ENCODE assay signal across 10 cellular contexts in genomic region chr4:147794787-147795413, GRCh38.
A peak's percentile ranks its signal among the peaks of the same experiment; 100 is the strongest.
DNase-seq lines count a peak whose midpoint lies in the region; ATAC-seq, FAIRE-seq and TF ChIP-seq lines count a peak whose summit lies in the region.
"Had no signal": no experiment of that assay in that cellular context is flagged by ENCODE, and none has a peak within 500 bp of the region (broad histone marks: within the 10 kb centered on the region; RNA-seq: fewer than 3 reads in every experiment).

No MANE protein-coding gene starts in this region.

- FAIRE-seq in H54 (lab: Jason Lieb, UNC) = no peak
- FAIRE-seq: colon, K562 had no signal

- no peaks in the 10 kb centered on the region for H3K79me1 ChIP-seq in trophoblast cell (ENCODE audit: low read length)

- H2BK5ac ChIP-seq in trophoblast cell (ENCODE audit: low read depth, low read length, poor library complexity) = no peak overlapping the region

- H4K91ac ChIP-seq in trophoblast cell (ENCODE audit: low read depth, low read length) = no peak overlapping the region

- TF ChIP-seq POLR2A in H54 (IDR thresholded peaks at IDR 0.05; ENCODE audit: low read depth, low read length) = no peak

- H3K79me2 ChIP-seq in trophoblast cell (ENCODE audit: control insufficient read depth, insufficient read depth, low read length, poor library complexity) = peaks cover 2% of the 10 kb centered on the region

- H3K9ac ChIP-seq in trophoblast cell (ENCODE audit: low read length) = no peak overlapping the region

- DNase-seq in trophoblast cell (no peak), cerebellum (ENCODE audit: low spot score) (no peak), NCI-H2196 (lab: John Stamatoyannopoulos, UW; ENCODE audit: unreplicated experiment) (no peak), H54 (ENCODE audit: insufficient read length, low spot score) (no peak)

- no peaks in the 10 kb centered on the region for H3K36me3 ChIP-seq in trophoblast cell (ENCODE audit: control insufficient read depth in 1 of 2, insufficient read depth in 2 of 2, low read length in 2 of 2)

- no peak overlapping the region for H3K18ac ChIP-seq in trophoblast cell (ENCODE audit: low read length)

- H3K4ac ChIP-seq in trophoblast cell (ENCODE audit: low read depth, low read length) = peak overlapping the region; percentile 33

- H3K23ac ChIP-seq in trophoblast cell (ENCODE audit: low read length) = no peak overlapping the region

- no peak overlapping the region for H2BK120ac ChIP-seq in trophoblast cell (ENCODE audit: insufficient read depth, low read length, poor library complexity)

- H4K8ac ChIP-seq in trophoblast cell (ENCODE audit: low read depth, low read length) = no peak overlapping the region

- H3K4me2 ChIP-seq in trophoblast cell (ENCODE audit: low read length) = no peak overlapping the region

- H3K27me3 ChIP-seq in trophoblast cell (ENCODE audit: insufficient read depth, low read length) = no peaks in the 10 kb centered on the region

- H3K9me3 ChIP-seq in trophoblast cell (ENCODE audit: insufficient read depth, low read depth, low read length) = no peaks in the 10 kb centered on the region

- no peak overlapping the region for H3K14ac ChIP-seq in trophoblast cell (ENCODE audit: low read length)

- H2BK12ac ChIP-seq in trophoblast cell (ENCODE audit: low read length) = no peak overlapping the region

- no peak overlapping the region for H2AK5ac ChIP-seq in trophoblast cell (ENCODE audit: low read length)

- no peak overlapping the region for H2AFZ ChIP-seq in trophoblast cell (ENCODE audit: insufficient read depth, low read length, poor library complexity)

- H3K4me1 ChIP-seq in trophoblast cell (ENCODE audit: control insufficient read depth in 1 of 2, insufficient read depth in 2 of 2, low read length in 2 of 2) = peaks cover 0 to 7% of the 10 kb centered on the region in 2 experiments

- H4K12ac ChIP-seq in trophoblast cell (ENCODE audit: low read depth, low read length) = no peak overlapping the region

- WGBS in trophoblast cell (ENCODE audit: extremely low coverage, insufficient coverage, insufficient read length) = no CpG with 5 or more reads among the region's 5 CpGs

- ATAC-seq in GM18907 (IDR thresholded peaks at IDR 0.05; ENCODE audit: unreplicated experiment) (peak; percentile 85), GM21737 (IDR thresholded peaks at IDR 0.05; ENCODE audit: unreplicated experiment) (peak; percentile 70), HG03457 (IDR thresholded peaks at IDR 0.05; ENCODE audit: unreplicated experiment) (peak; percentile 77)
- ATAC-seq: K562, Panc1 had no signal

- H3K27ac ChIP-seq in trophoblast cell (ENCODE audit: low read depth, low read length) = no peak overlapping the region

- no peak overlapping the region for H3K4me3 ChIP-seq in trophoblast cell (ENCODE audit: low read depth, low read length)
- H3K4me3 ChIP-seq: K562 had no signal
